ENCODE assay signal across 8 cellular contexts in genomic region chr7:21767300-21767900, GRCh38.
DNase-seq lines count a peak whose midpoint lies in the region; ATAC-seq, FAIRE-seq and TF ChIP-seq lines count a peak whose summit lies in the region.

No MANE protein-coding gene starts in this region.

- H3K9me3 Mint-ChIP-seq in astrocyte (ENCODE audit: unreplicated experiment) = no peaks in the 10 kb centered on the region

- no peaks in the 10 kb centered on the region for H4K20me1 ChIP-seq in astrocyte (ENCODE audit: insufficient read depth, low read length)

- peak; percentile 60 for DNase-seq in G401 (ENCODE audit: low spot score)
- peak; percentile 25 to 55 for DNase-seq in NOMO-1 (lab: John Stamatoyannopoulos, UW; ENCODE audit: unreplicated experiment in 2 of 2)
- DNase-seq in astrocyte (ENCODE audit: low read depth) = peak; percentile 25
- peak; percentile 87 for DNase-seq in iPS DF 4.7 (ENCODE audit: extremely low read depth, low spot score)
- peak; percentile 50 for DNase-seq in stomach
- no peak for DNase-seq in mesenteric fat pad (ENCODE audit: low spot score)

- FAIRE-seq in astrocyte (lab: Jason Lieb, UNC) = peak; percentile 20

- H3K79me2 ChIP-seq in astrocyte (ENCODE audit: insufficient read depth, low read length) = no peaks in the 10 kb centered on the region

- H3K27ac Mint-ChIP-seq in astrocyte (ENCODE audit: unreplicated experiment) = no peak overlapping the region

- H3K27ac ChIP-seq in astrocyte (ENCODE audit: low read depth, low read length) (no peak overlapping the region), stomach (no peak overlapping the region)

- in situ Hi-C loops in G401 (cut with HindIII; ENCODE audit: low sequenced_read_pairs) = no loop called here

- no peak for TF ChIP-seq POLR2A in stomach (IDR thresholded peaks at IDR 0.05)

- peak; percentile 83 for ATAC-seq in GM21529 (IDR thresholded peaks at IDR 0.05; ENCODE audit: unreplicated experiment)

- H3K27me3 ChIP-seq in astrocyte (ENCODE audit: insufficient read depth, low read length) (no peaks in the 10 kb centered on the region), stomach (no peaks in the 10 kb centered on the region)

- no peaks in the 10 kb centered on the region for H3K36me3 Mint-ChIP-seq in astrocyte (ENCODE audit: low read depth, unreplicated experiment)

- H3K4me1 ChIP-seq in astrocyte (ENCODE audit: insufficient read depth, low read length) = peaks cover 4% of the 10 kb centered on the region
- H3K4me1 ChIP-seq in stomach = peaks cover 0 to 7% (median 0%) of the 10 kb centered on the region in 4 donors

- H3K9me3 ChIP-seq in astrocyte (ENCODE audit: insufficient read depth, low read depth, low read length) = no peaks in the 10 kb centered on the region
- H3K9me3 ChIP-seq in stomach = no peaks in the 10 kb centered on the region

- H3K4me1 Mint-ChIP-seq in astrocyte (ENCODE audit: low read depth, unreplicated experiment) = no peaks in the 10 kb centered on the region

- 13 to 22% (median 18%) methylated on average over 6 of the region's 6 CpGs for WGBS in stomach, 5 donors

- no peak overlapping the region for H2AFZ ChIP-seq in astrocyte (ENCODE audit: low read depth, low read length)

- peak; percentile 68 for TF ChIP-seq CTCF in astrocyte (IDR thresholded peaks at IDR 0.05; ENCODE audit: insufficient read depth, low read depth, low read length)
- TF ChIP-seq CTCF in stomach (IDR thresholded peaks at IDR 0.05) = peak in 5 of 7 experiments; percentile 17 to 53 (median 40)

- TF ChIP-seq RAD21 in Ishikawa (IDR thresholded peaks at IDR 0.05; ENCODE audit: low read depth) = peak; percentile 94

- intact Hi-C loops in stomach (cut with DNase I; ENCODE audit: low total_unique reads) = no loop called here

- H3K4me3 Mint-ChIP-seq in astrocyte (ENCODE audit: unreplicated experiment) = no peak overlapping the region

- no peak overlapping the region for H3K4me3 ChIP-seq in astrocyte (ENCODE audit: insufficient read depth, low read depth, low read length)
- H3K4me3 ChIP-seq in stomach = no peak overlapping the region

- no peak overlapping the region for H3K9ac ChIP-seq in astrocyte (ENCODE audit: low read length)

- TF ChIP-seq EP300 in Ishikawa (IDR thresholded peaks at IDR 0.05; ENCODE audit: borderline replicate concordance) (no peak), stomach (IDR thresholded peaks at IDR 0.05) (no peak)

- H3K4me2 ChIP-seq in astrocyte (ENCODE audit: low read length) = no peak overlapping the region

- peaks cover 6% of the 10 kb centered on the region for H3K27me3 Mint-ChIP-seq in astrocyte (ENCODE audit: low read depth, unreplicated experiment)

- H3K36me3 ChIP-seq in astrocyte (ENCODE audit: insufficient read depth, low read length) = no peaks in the 10 kb centered on the region
- H3K36me3 ChIP-seq in stomach = no peaks in the 10 kb centered on the region

TF ChIP-seq in Ishikawa, 13 proteins besides CTCF, POLR2A, EP300 and RAD21:
- no peak for TF ChIP-seq TCF12 (IDR thresholded peaks at IDR 0.05; ENCODE audit: low read depth)
- no peak for TF ChIP-seq TAF1 (IDR thresholded peaks at IDR 0.05; ENCODE audit: low read depth)
- no peak for TF ChIP-seq REST (IDR thresholded peaks at IDR 0.05; ENCODE audit: low read depth)
- TF ChIP-seq CEBPB (IDR thresholded peaks at IDR 0.05) = no peak
- TF ChIP-seq ZBTB7A (IDR thresholded peaks at IDR 0.05; ENCODE audit: low read depth) = no peak
